9 cellular contexts compared by ENCODE assay signal in the genomic region with DNA sequence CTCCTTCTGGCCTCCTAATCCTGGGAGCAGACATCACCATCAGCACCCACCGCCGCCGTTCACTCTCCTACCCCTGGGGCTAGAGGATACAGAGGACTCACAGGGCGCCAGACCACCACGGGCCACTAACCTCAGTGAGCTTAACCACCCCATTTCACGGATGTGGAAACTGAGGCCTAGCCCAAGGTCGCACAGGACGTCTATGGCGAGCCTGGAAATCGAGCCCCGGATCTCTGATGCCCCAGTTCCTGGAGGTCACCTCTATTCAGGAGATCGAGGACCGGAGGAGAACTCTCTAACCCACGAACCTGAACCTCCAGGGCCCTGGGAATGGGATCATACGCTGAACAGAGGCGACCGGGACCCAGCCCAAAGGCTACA. TPM values are rescaled to one million over a fixed set of nuclear protein-coding genes. Genes with fewer than 3 reads are reported as not detected.
DNase-seq lines count a peak whose midpoint lies in the region; ATAC-seq and TF ChIP-seq lines count a peak whose summit lies in the region.
"Had no signal": no experiment of that assay in that cellular context is flagged by ENCODE, and none has a peak within 500 bp of the region (broad histone marks: within the 10 kb centered on the region; RNA-seq: fewer than 3 reads in every experiment).

No MANE protein-coding gene starts in this region.

- peak overlapping the region; percentile 95 to 99 (median 96) for H3K27ac Mint-ChIP-seq in naive thymus-derived CD8-positive, alpha-beta T cell

- no peak for TF ChIP-seq CTCF in GM12864 (IDR thresholded peaks at IDR 0.05; ENCODE audit: low read depth, low read length, missing control alignments)

- H3K27me3 Mint-ChIP-seq in naive thymus-derived CD8-positive, alpha-beta T cell = no peaks in the 10 kb centered on the region

- H3K4me3 ChIP-seq in GM12864 (ENCODE audit: low read depth, low read length) (peak overlapping the region; percentile 93), MG63 (peak overlapping the region; percentile 89), ectodermal cell (ENCODE audit: insufficient read depth, low read depth, low read length) (peak overlapping the region; percentile 62)

- H3K27me3 ChIP-seq in MG63 (no peaks in the 10 kb centered on the region), ectodermal cell (ENCODE audit: control insufficient read depth, insufficient read depth, low read length, poor library complexity, severe bottlenecking) (peaks cover 3% of the 10 kb centered on the region)

- peak overlapping the region; percentile 88 to 98 (median 94) for H3K4me3 Mint-ChIP-seq in naive thymus-derived CD8-positive, alpha-beta T cell

- H3K4me1 ChIP-seq in ectodermal cell (ENCODE audit: control insufficient read depth, insufficient read depth, low read length) = peaks cover 5% of the 10 kb centered on the region

- peaks cover 10 to 39% (median 38%) of the 10 kb centered on the region in 4 donors for H3K4me1 Mint-ChIP-seq in naive thymus-derived CD8-positive, alpha-beta T cell

- H3K9me3 Mint-ChIP-seq in naive thymus-derived CD8-positive, alpha-beta T cell = no peaks in the 10 kb centered on the region

- H3K36me3 ChIP-seq in MG63 = peaks cover 38% of the 10 kb centered on the region
- H3K36me3 ChIP-seq in ectodermal cell (ENCODE audit: control insufficient read depth, insufficient read depth, low read length) = no peaks in the 10 kb centered on the region

- DNase-seq in GM12864 (ENCODE audit: low read depth) (no peak), MG63 (no peak), NCI-H1048 (lab: John Stamatoyannopoulos, UW) (no peak)
- no peak for DNase-seq in naive thymus-derived CD8-positive, alpha-beta T cell
- no peak for DNase-seq in activated CD4-positive, CD25-positive, alpha-beta regulatory T cell (lab: John Stamatoyannopoulos, UW)

- WGBS in ectodermal cell, 2 experiments = 2 to 3% methylated on average over 17 of the region's 17 CpGs

- peaks cover 0 to 6% (median 0%) of the 10 kb centered on the region in 3 donors for H3K36me3 Mint-ChIP-seq in naive thymus-derived CD8-positive, alpha-beta T cell

- ATAC-seq in naive thymus-derived CD8-positive, alpha-beta T cell = no peak
- ATAC-seq in HG03354 (IDR thresholded peaks at IDR 0.05; ENCODE audit: poor library complexity, severe bottlenecking, unreplicated experiment) = no peak
- ATAC-seq in GM19397 (IDR thresholded peaks at IDR 0.05; ENCODE audit: unreplicated experiment) = no peak

- H3K9me3 ChIP-seq in MG63 (no peaks in the 10 kb centered on the region), ectodermal cell (ENCODE audit: control insufficient read depth, low read length) (no peaks in the 10 kb centered on the region)

- POLR2A ChIA-PET in naive thymus-derived CD8-positive, alpha-beta T cell (lab: Charles Lee) = interaction anchor here (0.6 to 6.1 kb wide), 9 partner anchors 10 to 195 kb away, joined by 3 to 39 read pairs (median 6); a partner anchor contains a TSS

- no peak overlapping the region for H3K27ac ChIP-seq in ectodermal cell (ENCODE audit: insufficient read depth, low read depth, low read length, poor library complexity, severe bottlenecking)

RNA-seq across cellular contexts. Expression of a gene that starts 0.3 kb away (rescaled TPM):
- 99.6 and 106 TPM in 2 replicates for total RNA-seq in MG63 (2014; rRNA removed; shearing (Covaris generic); ENCODE audit: low replicate concordance)
- 43.2 TPM for polyA plus RNA-seq in ectodermal cell (2013, experiment 1 of 4)
- 40.4 TPM for polyA plus RNA-seq in ectodermal cell (2013, experiment 2 of 4)
- 40.3 TPM for polyA plus RNA-seq in ectodermal cell (2013, experiment 3 of 4)
- polyA plus RNA-seq in ectodermal cell (2013, experiment 4 of 4) = 44.1 TPM
- total RNA-seq in naive thymus-derived CD8-positive, alpha-beta T cell = 10 to 100 TPM; 26.6 to 30.2 TPM
- polyA plus RNA-seq in naive thymus-derived CD8-positive, alpha-beta T cell = 10 to 100 TPM; 66.1 to 86.5 (median 70.5) TPM

RNA-seq across cellular contexts. Expression of a gene that starts 7.2 kb away (rescaled TPM):
- not detected in 2 replicates for total RNA-seq in MG63 (2014; rRNA removed; shearing (Covaris generic); ENCODE audit: low replicate concordance)
- polyA plus RNA-seq in ectodermal cell (2013, experiment 1 of 4) = 1.2 TPM
- 1.4 TPM for polyA plus RNA-seq in ectodermal cell (2013, experiment 2 of 4)
- polyA plus RNA-seq in ectodermal cell (2013, experiment 3 of 4) = 1.0 TPM
- polyA plus RNA-seq in ectodermal cell (2013, experiment 4 of 4) = 0.28 TPM
- total RNA-seq in naive thymus-derived CD8-positive, alpha-beta T cell = not detected
- polyA plus RNA-seq in naive thymus-derived CD8-positive, alpha-beta T cell = under 1 TPM in 2 of 3 donors, not detected in 1; 0.12 to 0.37 TPM
- total RNA-seq: RPMI7951 had no signal

RNA-seq across cellular contexts. Expression of a gene that starts 14.7 kb away (rescaled TPM):
- 3.2 and 4.0 TPM in 2 replicates for total RNA-seq in MG63 (2014; rRNA removed; shearing (Covaris generic); ENCODE audit: low replicate concordance)
- 1.4 TPM for polyA plus RNA-seq in ectodermal cell (2013, experiment 1 of 4)
- 0.71 TPM for polyA plus RNA-seq in ectodermal cell (2013, experiment 2 of 4)
- polyA plus RNA-seq in ectodermal cell (2013, experiment 3 of 4) = 1.3 TPM
- 1.5 TPM for polyA plus RNA-seq in ectodermal cell (2013, experiment 4 of 4)
- total RNA-seq in naive thymus-derived CD8-positive, alpha-beta T cell = 10 to 100 TPM; 27.2 to 27.8 TPM
- polyA plus RNA-seq in naive thymus-derived CD8-positive, alpha-beta T cell = 10 to 100 TPM; 15.3 to 23.2 (median 21.4) TPM

RNA-seq across cellular contexts. Expression of a gene that starts 37.3 kb away (rescaled TPM):
- 14.7 and 17.2 TPM in 2 replicates for total RNA-seq in MG63 (2014; rRNA removed; shearing (Covaris generic); ENCODE audit: low replicate concordance)
- polyA plus RNA-seq in ectodermal cell (2013, experiment 1 of 4) = 124 TPM
- polyA plus RNA-seq in ectodermal cell (2013, experiment 2 of 4) = 123 TPM
- polyA plus RNA-seq in ectodermal cell (2013, experiment 3 of 4) = 92.9 TPM
- polyA plus RNA-seq in ectodermal cell (2013, experiment 4 of 4) = 98.7 TPM
- 10 to 100 TPM; 61.8 to 66.5 TPM for total RNA-seq in naive thymus-derived CD8-positive, alpha-beta T cell
- polyA plus RNA-seq in naive thymus-derived CD8-positive, alpha-beta T cell = 100 to 1,000 TPM; 218 to 246 (median 239) TPM
